13 cellular contexts compared by ENCODE assay signal in the genomic region with DNA sequence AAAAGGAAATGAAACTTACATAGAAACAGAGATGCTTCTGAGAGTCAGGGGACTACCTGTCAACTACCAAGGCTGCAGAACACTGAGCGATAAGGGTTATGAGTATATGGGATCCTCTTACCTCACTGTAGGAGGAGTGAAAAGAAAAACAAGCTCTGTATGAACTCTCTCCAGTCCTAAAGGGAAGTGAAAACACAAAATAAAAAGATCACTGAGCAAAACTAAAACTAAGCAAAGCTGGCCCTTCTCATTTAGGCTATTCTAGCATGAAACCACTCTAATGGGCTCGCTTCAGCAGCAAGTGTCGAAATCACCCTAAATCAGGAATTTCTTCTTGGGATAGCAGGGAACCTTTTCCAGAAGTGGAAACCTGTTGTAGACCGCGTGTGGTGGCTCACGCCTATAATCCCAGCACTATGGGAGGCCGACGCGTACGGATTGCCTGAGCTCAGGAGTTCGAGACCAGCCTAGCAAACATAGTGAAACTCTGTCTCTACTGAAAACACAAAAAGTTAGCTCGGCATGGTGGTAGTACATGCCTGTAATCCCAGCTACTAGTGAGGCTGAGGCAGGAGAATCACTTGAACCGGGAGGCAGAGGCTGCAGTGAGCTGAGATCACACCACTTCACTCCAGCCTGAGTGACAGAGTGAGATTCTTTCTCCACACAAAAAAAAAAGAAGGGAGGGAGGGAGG. TPM values are rescaled to one million over a fixed set of nuclear protein-coding genes. Genes with fewer than 3 reads are reported as not detected.
DNase-seq lines count a peak whose midpoint lies in the region; ATAC-seq, FAIRE-seq and TF ChIP-seq lines count a peak whose summit lies in the region.
"Had no signal": no experiment of that assay in that cellular context is flagged by ENCODE, and none has a peak within 500 bp of the region (broad histone marks: within the 10 kb centered on the region; RNA-seq: fewer than 3 reads in every experiment).

No MANE protein-coding gene starts in this region.

- no peak for TF ChIP-seq POLR2A in tibial nerve (IDR thresholded peaks at IDR 0.05)
- TF ChIP-seq POLR2A in H54 (IDR thresholded peaks at IDR 0.05; ENCODE audit: low read depth, low read length): no peak

- H3K27me3 ChIP-seq in tibial nerve: no peaks in the 10 kb centered on the region

- peaks cover 10% of the 10 kb centered on the region for H3K36me3 Mint-ChIP-seq in T-helper 17 cell (ENCODE audit: low read depth)

- no peak for FAIRE-seq in H54 (lab: Jason Lieb, UNC)

- H3K27ac ChIP-seq in tibial nerve: no peak overlapping the region
- H3K27ac ChIP-seq: skin epidermis had no signal

- H3K27me3 Mint-ChIP-seq in T-helper 17 cell: no peaks in the 10 kb centered on the region

- peak overlapping the region; percentile 19 for H3K27ac Mint-ChIP-seq in T-helper 17 cell

- TF ChIP-seq CTCF in tibial nerve (IDR thresholded peaks at IDR 0.05): no peak

- ATAC-seq in GM18502 (IDR thresholded peaks at IDR 0.05; ENCODE audit: poor library complexity, unreplicated experiment): peak; percentile 98
- ATAC-seq in GM19463 (IDR thresholded peaks at IDR 0.05; ENCODE audit: unreplicated experiment): peak; percentile 94
- ATAC-seq in HG03025 (IDR thresholded peaks at IDR 0.05; ENCODE audit: low FRiP score, unreplicated experiment): peak; percentile 97
- peak; percentile 30 for ATAC-seq in T-helper 17 cell
- no peak for ATAC-seq in esophagus mucosa

- H3K4me1 Mint-ChIP-seq in T-helper 17 cell: peaks cover 4% of the 10 kb centered on the region

- H3K4me1 ChIP-seq in tibial nerve: no peaks in the 10 kb centered on the region

- H3K9me3 ChIP-seq in T-helper 17 cell (ENCODE audit: control insufficient read depth, low read length, poor library complexity, severe bottlenecking): no peaks in the 10 kb centered on the region
- H3K9me3 ChIP-seq in tibial nerve: no peaks in the 10 kb centered on the region

- no peak for TF ChIP-seq EP300 in tibial nerve (IDR thresholded peaks at IDR 0.05)

- no peak overlapping the region for H3K4me3 Mint-ChIP-seq in T-helper 17 cell

- no peak overlapping the region for H3K4me3 ChIP-seq in tibial nerve
- H3K4me3 ChIP-seq: skin epidermis had no signal

- DNase-seq in T-helper 17 cell (no peak), tibial nerve (ENCODE audit: low spot score in 2 of 2) (no peak), H54 (ENCODE audit: insufficient read length, low spot score) (no peak), mesenteric fat pad (ENCODE audit: low spot score) (no peak)
- DNase-seq: DND-41; stimulated activated naive CD4-positive, alpha-beta T cell treated with Interleukin-2 at 50 U/mL for 16 hours had no signal

- peaks cover 0 to 97% (median 2%) of the 10 kb centered on the region in 3 donors for H3K36me3 ChIP-seq in tibial nerve

- 93% methylated on average over 13 of the region's 13 CpGs for WGBS in tibial nerve, 2 donors

RNA-seq across cellular contexts. Expression of a gene that starts 27.0 kb away (rescaled TPM):
- 10 to 100 TPM; 12.8 to 15.3 TPM for total RNA-seq in T-helper 17 cell
- 10 to 100 TPM in 3 of 4 donors, 1 to 10 TPM in 1; 9.6 to 28.8 (median 17.5) TPM for total RNA-seq in tibial nerve
- total RNA-seq in esophagus mucosa: 17.5 TPM
- 7.0 TPM for total RNA-seq in mesenteric fat pad

RNA-seq across cellular contexts. Expression of a gene that starts 32.3 kb away (rescaled TPM):
- not detected for total RNA-seq in T-helper 17 cell
- not detected for total RNA-seq in tibial nerve
- not detected for total RNA-seq in esophagus mucosa
- not detected for total RNA-seq in mesenteric fat pad
- total RNA-seq: fibroblast of villous mesenchyme, mononuclear cell had no signal

RNA-seq across cellular contexts. Expression of a gene that starts 48.2 kb away (rescaled TPM):
- total RNA-seq in T-helper 17 cell (1 to 10 TPM; 3.3 to 3.7 TPM), tibial nerve (1 to 10 TPM; 2.2 to 4.4 (median 3.0) TPM), esophagus mucosa (8.8 TPM), mesenteric fat pad (8.6 TPM)
